ENCODE assay signal across 1 cellular context in genomic region chr19:34253711-34254551, GRCh38.
TF ChIP-seq lines count a peak whose summit lies in the region.

No MANE protein-coding gene starts in this region.

TF ChIP-seq in HEK293, 187 proteins besides CTCF, POLR2A, EP300 and RAD21 (continued from another document and continues in another):
- TF ChIP-seq ZBTB44 (tag by site-specific recombination; IDR thresholded peaks at IDR 0.05) (peak; percentile 52; the same call in 1 of the 2 replicates), ZNF585B (tag by site-specific recombination; IDR thresholded peaks at IDR 0.05) (no peak; the same call in 1 of the 2 replicates), ZNF660 (tag by site-specific recombination; IDR thresholded peaks at IDR 0.05) (no peak; the same call in 1 of the 2 replicates), ZNF19 (tag by site-specific recombination; IDR thresholded peaks at IDR 0.05; ENCODE audit: low read depth) (no peak), ZNF488 (tag by site-specific recombination; IDR thresholded peaks at IDR 0.05) (no peak), ZNF645 (tag by site-specific recombination; IDR thresholded peaks at IDR 0.05) (peak; percentile 36; the same call in 1 of the 2 replicates), ZNF707 (tag by site-specific recombination; IDR thresholded peaks at IDR 0.05) (no peak), ZNF521 (tag by site-specific recombination; IDR thresholded peaks at IDR 0.05) (no peak), ZNF549 (tag by site-specific recombination; IDR thresholded peaks at IDR 0.05) (no peak), INSM2 (tag by site-specific recombination; IDR thresholded peaks at IDR 0.05) (peak; percentile 40; the same call in 1 of the 2 replicates), ZNF366 (tag by site-specific recombination; conservative IDR thresholded peaks at IDR 0.05) (0 out of 2 replicates have a peak, but pooled peaks have one; percentile 38), ZNF423 (tag by site-specific recombination; IDR thresholded peaks at IDR 0.05) (peak; percentile 65), ZNF514 (tag by site-specific recombination; IDR thresholded peaks at IDR 0.05) (no peak), ZNF341 (tag by site-specific recombination; IDR thresholded peaks at IDR 0.05; ENCODE audit: low read depth) (peak; percentile 61; the same call in 1 of the 2 replicates), ZNF266 (tag by site-specific recombination; IDR thresholded peaks at IDR 0.05; ENCODE audit: low read depth) (no peak), REPIN1 (tag by site-specific recombination; IDR thresholded peaks at IDR 0.05; ENCODE audit: low read depth) (no peak), ZNF26 (tag by site-specific recombination; IDR thresholded peaks at IDR 0.05) (no peak), ZNF776 (tag by site-specific recombination; IDR thresholded peaks at IDR 0.05; ENCODE audit: borderline replicate concordance) (no peak), ZNF292 (tag by site-specific recombination; IDR thresholded peaks at IDR 0.05; ENCODE audit: borderline replicate concordance, low read depth) (no peak), ZNF350 (tag by site-specific recombination; IDR thresholded peaks at IDR 0.05) (no peak), ZBTB11 (tag by site-specific recombination; conservative IDR thresholded peaks at IDR 0.05; ENCODE audit: low read depth) (peak; percentile 89), ZNF184 (tag by site-specific recombination; IDR thresholded peaks at IDR 0.05) (no peak), ZNF174 (tag by site-specific recombination; IDR thresholded peaks at IDR 0.05) (no peak), HOXC10 (CRISPR knock-in tag; IDR thresholded peaks at IDR 0.05) (no peak), PRDM1 (tag by site-specific recombination; IDR thresholded peaks at IDR 0.05) (peak; percentile 98), ZBTB20 (tag by site-specific recombination; IDR thresholded peaks at IDR 0.05) (peak; percentile 78; the same call in 1 of the 2 replicates), ZFP69B (tag by site-specific recombination; IDR thresholded peaks at IDR 0.05) (peak; percentile 63), GLI4 (tag by site-specific recombination; IDR thresholded peaks at IDR 0.05) (no peak), AEBP2 (tag by site-specific recombination; IDR thresholded peaks at IDR 0.05; ENCODE audit: borderline replicate concordance) (no peak), KLF7 (tag by site-specific recombination; IDR thresholded peaks at IDR 0.05; ENCODE audit: borderline replicate concordance) (peak; percentile 97; the same call in 1 of the 2 replicates), SCRT2 (tag by site-specific recombination; IDR thresholded peaks at IDR 0.05) (no peak), ZNF274 (IDR thresholded peaks at IDR 0.05; ENCODE audit: low read length) (no peak), ZNF274 (tag by site-specific recombination; IDR thresholded peaks at IDR 0.05; ENCODE audit: borderline replicate concordance) (no peak), ZFP3 (tag by site-specific recombination; IDR thresholded peaks at IDR 0.05; ENCODE audit: low read depth) (no peak), ZNF530 (tag by site-specific recombination; IDR thresholded peaks at IDR 0.05; ENCODE audit: low read depth) (no peak), ZNF335 (tag by site-specific recombination; conservative IDR thresholded peaks at IDR 0.05) (peak; percentile 96), ZNF768 (tag by site-specific recombination; IDR thresholded peaks at IDR 0.05) (no peak), ZNF239 (tag by site-specific recombination; IDR thresholded peaks at IDR 0.05) (peak; percentile 78; the same call in 1 of the 2 replicates), ZBTB26 (tag by site-specific recombination; optimal IDR thresholded peaks at IDR 0.05) (peak; percentile 48), ZNF664 (tag by site-specific recombination; IDR thresholded peaks at IDR 0.05) (0 out of 2 replicates have a peak, but pooled peaks have one; percentile 17), BCL11B (tag by site-specific recombination; IDR thresholded peaks at IDR 0.05; ENCODE audit: low read depth) (0 out of 2 replicates have a peak, but pooled peaks have one; percentile 60), ZNF416 (tag by site-specific recombination; IDR thresholded peaks at IDR 0.05) (no peak), ZFP41 (tag by site-specific recombination; IDR thresholded peaks at IDR 0.05; ENCODE audit: borderline replicate concordance) (no peak), ZNF571 (tag by site-specific recombination; IDR thresholded peaks at IDR 0.05) (no peak), ZNF248 (tag by site-specific recombination; IDR thresholded peaks at IDR 0.05) (no peak), KLF16 (tag by site-specific recombination; IDR thresholded peaks at IDR 0.05) (peak; percentile 97), ATF2 (tag by site-specific recombination; IDR thresholded peaks at IDR 0.05; ENCODE audit: low read depth) (no peak), ZNF37A (tag by site-specific recombination; IDR thresholded peaks at IDR 0.05) (no peak), KLF17 (tag by site-specific recombination; IDR thresholded peaks at IDR 0.05) (peak; percentile 89), ZNF473 (tag by site-specific recombination; IDR thresholded peaks at IDR 0.05) (no peak)
